Comparison of ENCODE assay signal across 8 cellular contexts in genomic region chr3:186099178-186099577, GRCh38. TPM values are rescaled to one million over a fixed set of nuclear protein-coding genes. Genes with fewer than 3 reads are reported as not detected.
A peak's percentile ranks its signal among the peaks of the same experiment; 100 is the strongest.
DNase-seq lines count a peak whose midpoint lies in the region; ATAC-seq lines count a peak whose summit lies in the region.

No MANE protein-coding gene starts in this region.

- in situ Hi-C loops in G401 (cut with HindIII; ENCODE audit: low sequenced_read_pairs): no loop called here

- H3K4me3 Mint-ChIP-seq in activated naive CD8-positive, alpha-beta T cell treated with anti-CD3 and anti-CD28 coated beads for 36 hours: no peak overlapping the region

- H3K4me3 ChIP-seq in NT2/D1 (ENCODE audit: insufficient read length, low read depth): no peak overlapping the region

- DNase-seq in G401 (ENCODE audit: low spot score) (peak; percentile 94), NT2/D1 (ENCODE audit: low read depth, low spot score) (no peak), fibroblast of peridontal ligament (ENCODE audit: extremely low read depth) (peak; percentile 88), renal cortical epithelial cell (ENCODE audit: low read depth) (peak; percentile 65)
- DNase-seq in activated naive CD8-positive, alpha-beta T cell treated with anti-CD3 and anti-CD28 coated beads for 36 hours: no peak

- peaks cover 8% of the 10 kb centered on the region for H3K4me1 Mint-ChIP-seq in activated naive CD8-positive, alpha-beta T cell treated with anti-CD3 and anti-CD28 coated beads for 36 hours

- H3K27me3 Mint-ChIP-seq in activated naive CD8-positive, alpha-beta T cell treated with anti-CD3 and anti-CD28 coated beads for 36 hours: peaks cover 86% of the 10 kb centered on the region

- no peaks in the 10 kb centered on the region for H3K9me3 Mint-ChIP-seq in activated naive CD8-positive, alpha-beta T cell treated with anti-CD3 and anti-CD28 coated beads for 36 hours

- no peaks in the 10 kb centered on the region for H3K36me3 Mint-ChIP-seq in activated naive CD8-positive, alpha-beta T cell treated with anti-CD3 and anti-CD28 coated beads for 36 hours

- H3K9me3 ChIP-seq in NT2/D1 (ENCODE audit: insufficient read depth, low read length): no peaks in the 10 kb centered on the region

- no peaks in the 10 kb centered on the region for H3K27me3 ChIP-seq in NT2/D1 (ENCODE audit: insufficient read depth, insufficient read length)

- peak overlapping the region; percentile 24 for H3K9ac ChIP-seq in NT2/D1 (ENCODE audit: insufficient read length, low read depth)

- peaks cover 14% of the 10 kb centered on the region for H3K36me3 ChIP-seq in NT2/D1 (ENCODE audit: insufficient read depth, insufficient read length, low read length)

- no peak for ATAC-seq in GM21447 (IDR thresholded peaks at IDR 0.05; ENCODE audit: unreplicated experiment)
- no peak for ATAC-seq in HG03460 (IDR thresholded peaks at IDR 0.05; ENCODE audit: unreplicated experiment)
- ATAC-seq in GM18511 (IDR thresholded peaks at IDR 0.05; ENCODE audit: unreplicated experiment): no peak

- no peak overlapping the region for H3K27ac Mint-ChIP-seq in activated naive CD8-positive, alpha-beta T cell treated with anti-CD3 and anti-CD28 coated beads for 36 hours

- H3K4me1 ChIP-seq in NT2/D1 (ENCODE audit: insufficient read depth, insufficient read length): peaks cover 15% of the 10 kb centered on the region

RNA-seq across cellular contexts. Expression of gene ETV5, which starts 9.7 kb away (rescaled TPM):
- 16.8 and 22.8 TPM in 2 replicates for total RNA-seq in G401 (2014; rRNA removed; shearing (Covaris generic))
- total RNA-seq in renal cortical epithelial cell: 10.5 and 17.5 TPM in 2 replicates
- total RNA-seq in activated naive CD8-positive, alpha-beta T cell treated with anti-CD3 and anti-CD28 coated beads for 36 hours: 1 to 10 TPM; 1.0 to 1.2 TPM

Comparison
In these comparisons a context has a peak if more than half of its experiments do, and no peak if none do; other contexts are left out.
1. DNase-seq: peak in G401 (single experiment), fibroblast of peridontal ligament (single experiment) and renal cortical epithelial cell (single experiment); none in NT2/D1 (single experiment) and activated naive CD8-positive, alpha-beta T cell treated with anti-CD3 and anti-CD28 coated beads for 36 hours (single experiment).